ENCODE assay signal across 16 cellular contexts in the genomic region with DNA sequence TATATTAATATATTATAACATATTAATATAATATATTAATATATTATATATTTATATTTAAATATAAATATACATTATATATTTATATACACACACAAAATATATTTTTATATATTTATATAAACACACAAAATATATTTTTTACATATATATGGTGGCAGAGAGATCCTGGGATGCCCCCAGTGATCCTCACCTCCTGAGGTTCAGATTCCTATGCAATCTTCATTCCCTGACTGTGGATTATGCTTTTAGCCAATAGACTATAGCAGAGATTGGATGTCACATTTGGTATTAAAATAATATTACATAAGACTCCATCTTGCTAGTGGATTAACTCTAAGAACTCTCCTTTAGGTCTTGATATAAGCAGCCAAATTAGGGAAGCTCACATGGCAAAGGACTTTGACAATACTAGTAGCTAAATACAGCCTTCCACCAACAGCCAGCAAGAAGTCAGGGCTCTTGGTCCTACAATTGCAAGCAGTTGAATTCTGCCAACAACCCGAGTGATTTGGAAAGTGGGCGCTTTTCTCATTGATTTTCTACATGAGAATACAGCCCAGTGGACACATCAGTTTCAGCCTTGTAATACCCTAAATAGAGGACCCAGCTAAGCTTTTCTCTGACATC.
"Had no signal": no experiment of that assay in that cellular context is flagged by ENCODE, and none has a peak within 500 bp of the region (broad histone marks: within the 10 kb centered on the region; RNA-seq: fewer than 3 reads in every experiment).

No MANE protein-coding gene starts in this region.

- ATAC-seq: esophagus mucosa; left colon; pancreas; stimulated activated naive B cell treated with anti-CD40 and anti-IgM and Interleukin-4, amounts not matched to agents 10 μg/mL and 1 μg/mL and 100 μg/mL, for 72 hours had no signal

- H3K27me3 Mint-ChIP-seq: activated CD4-positive, alpha-beta memory T cell treated with anti-CD3 and anti-CD28 coated beads, Interleukin-2, amount 10 ng/mL, durations not matched to agents 7 days and 5 days; activated naive CD8-positive, alpha-beta T cell treated with anti-CD3 and anti-CD28 coated beads, Interleukin-2, amount 10 ng/mL, durations not matched to agents 7 days and 5 days; naive B cell; stimulated activated naive B cell treated with anti-CD40 and anti-IgM and Interleukin-4, amounts not matched to agents 10 μg/mL and 1 μg/mL and 100 μg/mL, for 72 hours had no signal

- H3K36me3 ChIP-seq: colonic mucosa, pancreas, transverse colon, vagina had no signal

- H3K27ac ChIP-seq: colonic mucosa, pancreas, transverse colon, vagina had no signal

- H3K4me3 Mint-ChIP-seq: activated CD4-positive, alpha-beta memory T cell treated with anti-CD3 and anti-CD28 coated beads, Interleukin-2, amount 10 ng/mL, durations not matched to agents 7 days and 5 days; activated naive CD8-positive, alpha-beta T cell treated with anti-CD3 and anti-CD28 coated beads, Interleukin-2, amount 10 ng/mL, durations not matched to agents 7 days and 5 days; brain; naive B cell; stimulated activated naive B cell treated with anti-CD40 and anti-IgM and Interleukin-4, amounts not matched to agents 10 μg/mL and 1 μg/mL and 100 μg/mL, for 72 hours had no signal

- DNase-seq: activated CD4-positive, alpha-beta memory T cell treated with anti-CD3 and anti-CD28 coated beads, Interleukin-2, amount 10 ng/mL, durations not matched to agents 7 days and 5 days; activated CD4-positive, CD25-positive, alpha-beta regulatory T cell treated with anti-CD3 and anti-CD28 coated beads, Interleukin-2, amount 50 U/mL, for 72 hours; activated CD8-positive, alpha-beta memory T cell treated with anti-CD3 and anti-CD28 coated beads, Interleukin-2, amount 50 U/mL, for 4 hours; activated gamma-delta T cell treated with Interleukin-2 at 50 U/mL for 16 hours; activated naive CD8-positive, alpha-beta T cell treated with anti-CD3 and anti-CD28 coated beads, Interleukin-2, amount 10 ng/mL, durations not matched to agents 7 days and 5 days; central memory CD4-positive, alpha-beta T cell; colonic mucosa; left colon; naive B cell; pancreas; stimulated activated CD4-positive, alpha-beta T cell treated with anti-CD3 and anti-CD28 coated beads, Interleukin-2, amount 100 ng/mL, for 24 hours; stimulated activated naive B cell treated with anti-CD40 and anti-IgM and Interleukin-4, amounts not matched to agents 10 μg/mL and 1 μg/mL and 100 μg/mL, for 72 hours; transverse colon had no signal

- H3K27me3 ChIP-seq: colonic mucosa, pancreas, transverse colon, vagina had no signal

- H3K27ac Mint-ChIP-seq: activated CD4-positive, alpha-beta memory T cell treated with anti-CD3 and anti-CD28 coated beads, Interleukin-2, amount 10 ng/mL, durations not matched to agents 7 days and 5 days; activated naive CD8-positive, alpha-beta T cell treated with anti-CD3 and anti-CD28 coated beads, Interleukin-2, amount 10 ng/mL, durations not matched to agents 7 days and 5 days; brain; naive B cell; stimulated activated naive B cell treated with anti-CD40 and anti-IgM and Interleukin-4, amounts not matched to agents 10 μg/mL and 1 μg/mL and 100 μg/mL, for 72 hours had no signal

- H3K4me1 ChIP-seq: colonic mucosa, pancreas, transverse colon, vagina had no signal

- H3K4me1 Mint-ChIP-seq: activated CD4-positive, alpha-beta memory T cell treated with anti-CD3 and anti-CD28 coated beads, Interleukin-2, amount 10 ng/mL, durations not matched to agents 7 days and 5 days; activated naive CD8-positive, alpha-beta T cell treated with anti-CD3 and anti-CD28 coated beads, Interleukin-2, amount 10 ng/mL, durations not matched to agents 7 days and 5 days; naive B cell; stimulated activated naive B cell treated with anti-CD40 and anti-IgM and Interleukin-4, amounts not matched to agents 10 μg/mL and 1 μg/mL and 100 μg/mL, for 72 hours had no signal

- H3K36me3 Mint-ChIP-seq: activated naive CD8-positive, alpha-beta T cell treated with anti-CD3 and anti-CD28 coated beads, Interleukin-2, amount 10 ng/mL, durations not matched to agents 7 days and 5 days; brain; naive B cell; stimulated activated naive B cell treated with anti-CD40 and anti-IgM and Interleukin-4, amounts not matched to agents 10 μg/mL and 1 μg/mL and 100 μg/mL, for 72 hours had no signal

- H3K9me3 ChIP-seq: colonic mucosa, transverse colon, vagina had no signal

- H3K4me3 ChIP-seq: colonic mucosa, pancreas, transverse colon, vagina had no signal
